Comparison of ENCODE assay signal across 9 cellular contexts in genomic region chr12:125983784-125984510, GRCh38.
A peak's percentile ranks its signal among the peaks of the same experiment; 100 is the strongest.
DNase-seq lines count a peak whose midpoint lies in the region; ATAC-seq and TF ChIP-seq lines count a peak whose summit lies in the region.
"Had no signal": no experiment of that assay in that cellular context is flagged by ENCODE, and none has a peak within 500 bp of the region (broad histone marks: within the 10 kb centered on the region; RNA-seq: fewer than 3 reads in every experiment).

No MANE protein-coding gene starts in this region.

- H3K9me3 Mint-ChIP-seq in type B pancreatic cell: no peaks in the 10 kb centered on the region

- in situ Hi-C loops in G401 (cut with HindIII; ENCODE audit: low sequenced_read_pairs): no loop called here

- peaks cover 18% of the 10 kb centered on the region for H3K27me3 Mint-ChIP-seq in type B pancreatic cell

- H3K27ac Mint-ChIP-seq in type B pancreatic cell: peak overlapping the region; percentile 90

- TF ChIP-seq CTCF in epithelial cell of esophagus (IDR thresholded peaks at IDR 0.05; ENCODE audit: insufficient read depth, low read depth, low read length, missing control alignments): no peak
- no peak for TF ChIP-seq CTCF in type B pancreatic cell (conservative IDR thresholded peaks at IDR 0.05)

- DNase-seq in NCI-H82 (lab: John Stamatoyannopoulos, UW): peak; percentile 51
- no peak for DNase-seq in NCI-H82 treated with DMSO at 0.1 percent for 48 hours (lab: John Stamatoyannopoulos, UW; ENCODE audit: unreplicated experiment)
- DNase-seq in epithelial cell of esophagus (ENCODE audit: low read depth): peak; percentile 4
- peak; percentile 25 for DNase-seq in mucosa of gallbladder (ENCODE audit: low spot score)
- no peak for DNase-seq in type B pancreatic cell (ENCODE audit: extremely low spot score, unreplicated experiment)
- no peak for DNase-seq in G401 (ENCODE audit: low spot score)
- DNase-seq in AG08395 (ENCODE audit: low spot score): no peak
- DNase-seq: 8988T had no signal

- no peak for ATAC-seq in HG02588 (IDR thresholded peaks at IDR 0.05; ENCODE audit: unreplicated experiment)

- peaks cover under 1% of the 10 kb centered on the region for H3K36me3 Mint-ChIP-seq in type B pancreatic cell

- peak overlapping the region; percentile 94 for H3K4me3 Mint-ChIP-seq in type B pancreatic cell

- H3K4me1 Mint-ChIP-seq in type B pancreatic cell (ENCODE audit: unreplicated experiment): peaks cover 6% of the 10 kb centered on the region

- H3K4me3 ChIP-seq in epithelial cell of esophagus (ENCODE audit: low read length): peak overlapping the region; percentile 54

Comparison
In these comparisons a context has a peak if more than half of its experiments do, and no peak if none do; other contexts are left out.
1. DNase-seq: peak in NCI-H82 (single experiment), epithelial cell of esophagus (single experiment) and mucosa of gallbladder (single experiment); none in NCI-H82 treated with DMSO at 0.1 percent for 48 hours (single experiment), type B pancreatic cell (single experiment), G401 (single experiment) and AG08395 (single experiment).